In the genomic region with DNA sequence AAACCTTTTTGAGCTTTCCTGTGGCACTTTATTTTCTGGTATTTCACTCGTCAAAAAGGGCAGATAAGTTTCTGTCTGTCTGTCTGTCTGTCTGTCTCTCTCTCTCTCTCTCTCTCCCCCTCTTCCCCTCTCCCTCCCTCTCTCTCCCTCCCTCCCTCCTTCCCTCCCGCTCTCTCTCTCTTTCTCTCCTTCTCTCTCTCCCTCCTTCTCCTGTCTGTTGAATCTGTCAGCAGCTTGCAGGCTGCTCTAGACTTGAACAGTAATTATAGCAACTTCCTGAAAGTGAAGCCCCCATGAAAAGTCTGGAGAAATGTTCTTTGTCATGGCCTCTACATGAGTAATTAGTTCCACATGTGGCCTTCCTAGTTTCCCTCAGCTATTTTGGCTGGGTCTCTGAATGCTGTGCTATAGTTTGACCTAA, we compare ENCODE assay signal across 9 cellular contexts.
DNase-seq lines count a peak whose midpoint lies in the region; ATAC-seq and TF ChIP-seq lines count a peak whose summit lies in the region.
"Had no signal": no experiment of that assay in that cellular context is flagged by ENCODE, and none has a peak within 500 bp of the region (broad histone marks: within the 10 kb centered on the region; RNA-seq: fewer than 3 reads in every experiment).

No MANE protein-coding gene starts in this region.

- peaks cover 2% of the 10 kb centered on the region for H3K36me3 Mint-ChIP-seq in activated T-helper 1 cell treated with anti-CD3 and anti-CD28 coated beads, Interleukin-12 subunit alpha, Interleukin-12 subunit beta, Interleukin-2, Interleukin-4 antibody, amounts not matched to agents 30 ng/mL and 10 ng/mL and 1 ng/mL, durations not matched to agents 14 hours and 24 hours and 36 hours (ENCODE audit: low read depth)

- H3K9me3 Mint-ChIP-seq in activated T-helper 1 cell treated with anti-CD3 and anti-CD28 coated beads, Interleukin-12 subunit alpha, Interleukin-12 subunit beta, Interleukin-2, Interleukin-4 antibody, amounts not matched to agents 30 ng/mL and 10 ng/mL and 1 ng/mL, durations not matched to agents 14 hours and 24 hours and 36 hours: no peaks in the 10 kb centered on the region

- H3K4me1 ChIP-seq in heart right ventricle: peaks cover 0 to 38% (median 16%) of the 10 kb centered on the region in 9 donors

- no peaks in the 10 kb centered on the region for H3K9me3 ChIP-seq in heart right ventricle

- TF ChIP-seq CTCF in heart right ventricle (IDR thresholded peaks at IDR 0.05) (no peak), GM10266 (IDR thresholded peaks at IDR 0.05; ENCODE audit: control insufficient read depth, insufficient read depth, low read depth, missing control alignments) (no peak)

- H3K27me3 Mint-ChIP-seq in activated T-helper 1 cell treated with anti-CD3 and anti-CD28 coated beads, Interleukin-12 subunit alpha, Interleukin-12 subunit beta, Interleukin-2, Interleukin-4 antibody, amounts not matched to agents 30 ng/mL and 10 ng/mL and 1 ng/mL, durations not matched to agents 14 hours and 24 hours and 36 hours (ENCODE audit: insufficient read depth): no peaks in the 10 kb centered on the region

- peaks cover 13% of the 10 kb centered on the region for H3K4me1 Mint-ChIP-seq in activated T-helper 1 cell treated with anti-CD3 and anti-CD28 coated beads, Interleukin-12 subunit alpha, Interleukin-12 subunit beta, Interleukin-2, Interleukin-4 antibody, amounts not matched to agents 30 ng/mL and 10 ng/mL and 1 ng/mL, durations not matched to agents 14 hours and 24 hours and 36 hours (ENCODE audit: low read depth)

- DNase-seq in DMS114 treated with DMSO at 0.1 percent for 48 hours (lab: John Stamatoyannopoulos, UW; ENCODE audit: unreplicated experiment): peak; percentile 77
- DNase-seq in activated T-helper 1 cell treated with anti-CD3 and anti-CD28 coated beads, Interleukin-12 subunit alpha, Interleukin-12 subunit beta, Interleukin-2, Interleukin-4 antibody, amounts not matched to agents 30 ng/mL and 10 ng/mL and 1 ng/mL, durations not matched to agents 14 hours and 24 hours and 36 hours (ENCODE audit: low spot score): no peak
- peak in 1 of 2 donors; percentile 16 for DNase-seq in heart right ventricle
- DNase-seq in sciatic nerve (ENCODE audit: low spot score): no peak
- no peak for DNase-seq in medulla oblongata (ENCODE audit: extremely low spot score)
- no peak for DNase-seq in GM10266 (ENCODE audit: extremely low spot score)
- DNase-seq: DND-41 had no signal

- H3K4me3 Mint-ChIP-seq in activated T-helper 1 cell treated with anti-CD3 and anti-CD28 coated beads, Interleukin-12 subunit alpha, Interleukin-12 subunit beta, Interleukin-2, Interleukin-4 antibody, amounts not matched to agents 30 ng/mL and 10 ng/mL and 1 ng/mL, durations not matched to agents 14 hours and 24 hours and 36 hours: no peak overlapping the region

- peak; percentile 39 to 78 (median 48) for ATAC-seq in heart right ventricle
- ATAC-seq in sciatic nerve: peak; percentile 59
- no peak for ATAC-seq in HG03378 (IDR thresholded peaks at IDR 0.05; ENCODE audit: unreplicated experiment)
- ATAC-seq in GM21737 (IDR thresholded peaks at IDR 0.05; ENCODE audit: unreplicated experiment): no peak

- H3K4me3 ChIP-seq in heart right ventricle: peak overlapping the region in 9 of 10 donors; percentile 44 to 63 (median 57)

- intact Hi-C loops in activated T-helper 1 cell treated with anti-CD3 and anti-CD28 coated beads, Interleukin-12 subunit alpha, Interleukin-12 subunit beta, Interleukin-2, Interleukin-4 antibody, amounts not matched to agents 30 ng/mL and 10 ng/mL and 1 ng/mL, durations not matched to agents 14 hours and 24 hours and 36 hours (cut with micrococcal nuclease): no loop called here
- intact Hi-C loops in heart right ventricle (cut with DNase I): loop anchor here in 5 of 10 donors (2.0 to 10.0 kb wide), 4 partner anchors 36 to 250 kb away; no protein-coding TSS in a partner anchor
- intact Hi-C loops in sciatic nerve (cut with DNase I): no loop called here

- WGBS in heart right ventricle, 2 donors: 7 to 21% methylated on average over 2 of the region's 2 CpGs

- peak overlapping the region; percentile 62 for H3K27ac Mint-ChIP-seq in activated T-helper 1 cell treated with anti-CD3 and anti-CD28 coated beads, Interleukin-12 subunit alpha, Interleukin-12 subunit beta, Interleukin-2, Interleukin-4 antibody, amounts not matched to agents 30 ng/mL and 10 ng/mL and 1 ng/mL, durations not matched to agents 14 hours and 24 hours and 36 hours

- H3K36me3 ChIP-seq in heart right ventricle: no peaks in the 10 kb centered on the region

- H3K27me3 ChIP-seq in heart right ventricle: no peaks in the 10 kb centered on the region

- peak overlapping the region; percentile 61 to 91 (median 84) for H3K27ac ChIP-seq in heart right ventricle

Comparison
In these comparisons a context has a peak if more than half of its experiments do, and no peak if none do; other contexts are left out.
1. ATAC-seq: peak in heart right ventricle (8 of 8) and sciatic nerve (single experiment); none in HG03378 (single experiment) and GM21737 (single experiment).